ENCODE assay signal across 8 cellular contexts in the genomic region with DNA sequence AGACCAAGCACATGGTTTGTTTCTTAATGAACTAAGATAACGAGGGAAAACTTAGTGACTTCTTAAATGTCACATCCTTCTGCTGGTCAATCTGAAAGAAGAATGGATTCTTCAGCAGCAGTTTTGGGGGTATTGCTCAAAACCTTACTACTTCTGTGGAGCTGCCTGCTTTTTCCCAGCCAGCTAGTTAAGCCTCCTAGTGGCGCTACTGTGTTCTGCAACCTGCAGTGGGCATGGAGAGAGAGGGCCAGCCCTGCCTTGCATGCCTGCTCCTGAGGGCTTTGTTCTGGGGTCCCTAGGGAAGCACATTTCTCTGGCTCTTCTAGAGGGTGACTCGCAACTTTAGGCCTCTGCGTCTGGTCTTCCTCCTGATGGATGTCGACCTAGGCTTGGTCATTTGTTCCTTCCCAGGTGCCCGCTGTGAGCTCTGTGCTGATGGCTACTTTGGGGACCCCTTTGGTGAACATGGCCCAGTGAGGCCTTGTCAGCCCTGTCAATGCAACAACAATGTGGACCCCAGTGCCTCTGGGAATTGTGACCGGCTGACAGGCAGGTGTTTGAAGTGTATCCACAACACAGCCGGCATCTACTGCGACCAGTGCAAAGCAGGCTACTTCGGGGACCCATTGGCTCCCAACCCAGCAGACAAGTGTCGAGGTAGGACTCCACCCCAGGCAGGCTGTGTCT. TPM values are rescaled to one million over a fixed set of nuclear protein-coding genes. Genes with fewer than 3 reads are reported as not detected.
DNase-seq lines count a peak whose midpoint lies in the region; ATAC-seq and TF ChIP-seq lines count a peak whose summit lies in the region.

No MANE protein-coding gene starts in this region.

- H3K9me3 Mint-ChIP-seq in chondrocyte (ENCODE audit: low read depth) = no peaks in the 10 kb centered on the region
- H3K9me3 Mint-ChIP-seq in type B pancreatic cell = no peaks in the 10 kb centered on the region

- H3K27me3 Mint-ChIP-seq in chondrocyte (ENCODE audit: low read depth) (no peaks in the 10 kb centered on the region), type B pancreatic cell (no peaks in the 10 kb centered on the region)

- H3K4me1 ChIP-seq in SJCRH30 = peaks cover 27% of the 10 kb centered on the region
- H3K4me1 ChIP-seq in lower lobe of right lung = no peaks in the 10 kb centered on the region

- no peak overlapping the region for H3K4me3 Mint-ChIP-seq in chondrocyte (ENCODE audit: unreplicated experiment)
- no peak overlapping the region for H3K4me3 Mint-ChIP-seq in type B pancreatic cell

- H3K4me3 ChIP-seq in SJCRH30 (no peak overlapping the region), lower lobe of right lung (no peak overlapping the region)

- no peak overlapping the region for H3K27ac Mint-ChIP-seq in chondrocyte (ENCODE audit: unreplicated experiment)
- peak overlapping the region; percentile 35 for H3K27ac Mint-ChIP-seq in type B pancreatic cell

- ATAC-seq in HG03159 (IDR thresholded peaks at IDR 0.05; ENCODE audit: unreplicated experiment) = peak; percentile 60
- ATAC-seq in lower lobe of right lung = peak; percentile 80 to 85

- H3K4me1 Mint-ChIP-seq in chondrocyte (ENCODE audit: low read depth) (peaks cover 16% of the 10 kb centered on the region), type B pancreatic cell (ENCODE audit: unreplicated experiment) (peaks cover 21% of the 10 kb centered on the region)

- no peaks in the 10 kb centered on the region for H3K36me3 ChIP-seq in SJCRH30
- H3K36me3 ChIP-seq in lower lobe of right lung = no peaks in the 10 kb centered on the region

- DNase-seq in ELR (ENCODE audit: low read depth) = peak; percentile 72
- DNase-seq in SJCRH30 = peak; percentile 60 to 77
- no peak for DNase-seq in chondrocyte (ENCODE audit: low spot score)
- DNase-seq in lower lobe of right lung = no peak
- no peak for DNase-seq in type B pancreatic cell (ENCODE audit: extremely low spot score, unreplicated experiment)
- no peak for DNase-seq in central memory CD4-positive, alpha-beta T cell

- TF ChIP-seq CTCF in 22Rv1 (IDR thresholded peaks at IDR 0.05) (peak; percentile 87), chondrocyte (IDR thresholded peaks at IDR 0.05) (peak; percentile 81), lower lobe of right lung (IDR thresholded peaks at IDR 0.05) (peak; percentile 73), type B pancreatic cell (conservative IDR thresholded peaks at IDR 0.05) (peak; percentile 78)

- H3K27me3 ChIP-seq in SJCRH30 (no peaks in the 10 kb centered on the region), lower lobe of right lung (ENCODE audit: low read depth) (no peaks in the 10 kb centered on the region)

- intact Hi-C loops in lower lobe of right lung (cut with DNase I) = no loop called here

- H3K36me3 Mint-ChIP-seq in chondrocyte (ENCODE audit: low read depth) (no peaks in the 10 kb centered on the region), type B pancreatic cell (peaks cover 3% of the 10 kb centered on the region)

- H3K27ac ChIP-seq in 22Rv1 = no peak overlapping the region
- H3K27ac ChIP-seq in SJCRH30 = peak overlapping the region; percentile 52
- H3K27ac ChIP-seq in lower lobe of right lung = no peak overlapping the region

- H3K9me3 ChIP-seq in SJCRH30 (replicated peaks) (no peaks in the 10 kb centered on the region), lower lobe of right lung (no peaks in the 10 kb centered on the region)

RNA-seq across cellular contexts. Expression of gene LAMC2, which starts 42.0 kb away (rescaled TPM):
- total RNA-seq in SJCRH30 (2014; rRNA removed; shearing (Covaris generic)) = 0.05 and 0.08 TPM in 2 replicates
- 13.8 to 20.1 TPM (median 14.5 TPM) in 3 replicates for total RNA-seq in chondrocyte
- 24.9 TPM for total RNA-seq in lower lobe of right lung
- total RNA-seq in type B pancreatic cell (ENCODE audit: low replicate concordance) = 14.8 and 33.5 TPM in 2 replicates

Comparison
In these comparisons a context has a peak if more than half of its experiments do, and no peak if none do; other contexts are left out.
1. DNase-seq: peak in ELR (single experiment) and SJCRH30 (2 of 2); none in chondrocyte (single experiment), lower lobe of right lung (single experiment), type B pancreatic cell (single experiment) and central memory CD4-positive, alpha-beta T cell (single experiment).
2. RNA of gene LAMC2, which starts 42.0 kb away (total RNA-seq): 24.9 TPM in lower lobe of right lung (single experiment), 14.8 to 33.5 TPM in type B pancreatic cell and 13.8 to 20.1 TPM in chondrocyte; 0.05 to 0.08 TPM in SJCRH30; every median in the first group is over 10 times any median in the second.
3. Peak in every context shown above with its lines, with median percentiles within 50 percentile points of each other: CTCF ChIP-seq.